In genomic region chr14:96221841-96222240, GRCh38 we compare ENCODE assay signal across 25 cellular contexts. TPM values are rescaled to one million over a fixed set of nuclear protein-coding genes. Genes with fewer than 3 reads are reported as not detected.
"Had no signal": no experiment of that assay in that cellular context is flagged by ENCODE, and none has a peak within 500 bp of the region (broad histone marks: within the 10 kb centered on the region; RNA-seq: fewer than 3 reads in every experiment).

No MANE protein-coding gene starts in this region.

- H3K27ac Mint-ChIP-seq: activated B cell treated with CpG ODN at 0.5 μM for 24 hours; activated CD4-positive, alpha-beta T cell treated with anti-CD3 and anti-CD28 coated beads, Interleukin-2, amount 10 ng/mL, durations not matched to agents 24 days and 14 days; activated CD8-positive, alpha-beta memory T cell treated with anti-CD3 and anti-CD28 coated beads, Interleukin-2, amount 10 ng/mL, durations not matched to agents 7 days and 5 days; activated naive CD8-positive, alpha-beta T cell; activated T-cell treated with anti-CD3 and anti-CD28 coated beads, Interleukin-2, amount 50 U/mL, for 24 hours; activated T-helper 1 cell treated with anti-CD3 and anti-CD28 coated beads, Interleukin-12 subunit alpha, Interleukin-12 subunit beta, Interleukin-2, Interleukin-4 antibody, amounts not matched to agents 30 ng/mL and 10 ng/mL and 1 ng/mL, durations not matched to agents 14 hours and 24 hours and 36 hours; T-helper 2 cell treated with Interferon-gamma antibody and Interleukin-4, amounts not matched to agents 5 μg/mL and 100 μg/mL, for 36 hours had no signal

- H3K9me3 Mint-ChIP-seq: activated B cell treated with CpG ODN at 0.5 μM for 24 hours; activated CD4-positive, alpha-beta T cell treated with anti-CD3 and anti-CD28 coated beads, Interleukin-2, amount 10 ng/mL, durations not matched to agents 24 days and 14 days; activated T-cell treated with anti-CD3 and anti-CD28 coated beads, Interleukin-2, amount 50 U/mL, for 24 hours; activated T-helper 1 cell treated with anti-CD3 and anti-CD28 coated beads, Interleukin-12 subunit alpha, Interleukin-12 subunit beta, Interleukin-2, Interleukin-4 antibody, amounts not matched to agents 30 ng/mL and 10 ng/mL and 1 ng/mL, durations not matched to agents 14 hours and 24 hours and 36 hours; T-helper 2 cell treated with Interferon-gamma antibody and Interleukin-4, amounts not matched to agents 5 μg/mL and 100 μg/mL, for 36 hours had no signal

- ATAC-seq: activated CD8-positive, alpha-beta memory T cell treated with anti-CD3 and anti-CD28 coated beads, Interleukin-2, amount 10 ng/mL, durations not matched to agents 7 days and 5 days; Right ventricle myocardium inferior; SK-N-SH treated with all-trans-retinoic acid at 6 μM for 48 hours had no signal

- H3K4me1 Mint-ChIP-seq: activated B cell treated with CpG ODN at 0.5 μM for 24 hours; activated CD4-positive, alpha-beta T cell treated with anti-CD3 and anti-CD28 coated beads, Interleukin-2, amount 10 ng/mL, durations not matched to agents 24 days and 14 days; activated CD8-positive, alpha-beta memory T cell treated with anti-CD3 and anti-CD28 coated beads, Interleukin-2, amount 10 ng/mL, durations not matched to agents 7 days and 5 days had no signal

- H3K27me3 ChIP-seq: brain microvascular endothelial cell, cardiac muscle cell had no signal

- H3K27ac ChIP-seq: brain microvascular endothelial cell, cardiac muscle cell had no signal

- H3K27me3 Mint-ChIP-seq: activated CD4-positive, alpha-beta T cell treated with anti-CD3 and anti-CD28 coated beads, Interleukin-2, amount 10 ng/mL, durations not matched to agents 24 days and 14 days had no signal

- H3K36me3 ChIP-seq: brain microvascular endothelial cell, cardiac muscle cell had no signal

- DNase-seq: activated B cell treated with CpG ODN at 0.5 μM for 24 hours; activated CD4-positive, alpha-beta T cell treated with anti-CD3 and anti-CD28 coated beads for 1 hour; activated CD4-positive, alpha-beta T cell treated with anti-CD3 and anti-CD28 coated beads, Interleukin-2, amount 10 ng/mL, durations not matched to agents 24 days and 14 days; activated CD4-positive, alpha-beta T cell treated with anti-CD3 and anti-CD28 coated beads, Interleukin-2, amount 50 U/mL, for 48 hours; activated CD8-positive, alpha-beta memory T cell treated with anti-CD3 and anti-CD28 coated beads, Interleukin-2, amount 10 ng/mL, durations not matched to agents 7 days and 5 days; activated effector memory CD4-positive, alpha-beta T cell treated with anti-CD3 and anti-CD28 coated beads, Interleukin-2, amount 50 U/mL, for 16 hours; activated naive CD4-positive, alpha-beta T cell treated with Interleukin-2 at 50 U/mL for 16 hours; activated T-cell treated with anti-CD3 and anti-CD28 coated beads, Interleukin-2, amount 50 U/mL, for 24 hours; amygdala; brain microvascular endothelial cell; KG1; NCI-H1048; NCI-H1694; NCI-H2107; NCI-H526 treated with DMSO at 0.1 percent for 48 hours; NCI-H82; SW 1271 had no signal

- H3K4me3 Mint-ChIP-seq: activated B cell treated with CpG ODN at 0.5 μM for 24 hours; activated CD4-positive, alpha-beta T cell treated with anti-CD3 and anti-CD28 coated beads, Interleukin-2, amount 10 ng/mL, durations not matched to agents 24 days and 14 days; activated CD8-positive, alpha-beta memory T cell treated with anti-CD3 and anti-CD28 coated beads, Interleukin-2, amount 10 ng/mL, durations not matched to agents 7 days and 5 days; activated naive CD8-positive, alpha-beta T cell; activated T-cell treated with anti-CD3 and anti-CD28 coated beads, Interleukin-2, amount 50 U/mL, for 24 hours; activated T-helper 1 cell treated with anti-CD3 and anti-CD28 coated beads, Interleukin-12 subunit alpha, Interleukin-12 subunit beta, Interleukin-2, Interleukin-4 antibody, amounts not matched to agents 30 ng/mL and 10 ng/mL and 1 ng/mL, durations not matched to agents 14 hours and 24 hours and 36 hours; T-helper 2 cell treated with Interferon-gamma antibody and Interleukin-4, amounts not matched to agents 5 μg/mL and 100 μg/mL, for 36 hours had no signal

- H3K4me3 ChIP-seq: cardiac muscle cell had no signal

RNA-seq across cellular contexts. Expression of gene BDKRB2, which starts 17.2 kb away (rescaled TPM):
- total RNA-seq: activated B cell treated with CpG ODN at 0.5 μM for 24 hours; activated CD4-positive, alpha-beta T cell treated with anti-CD3 and anti-CD28 coated beads, Interleukin-2, amount 10 ng/mL, durations not matched to agents 24 days and 14 days; activated CD8-positive, alpha-beta memory T cell treated with anti-CD3 and anti-CD28 coated beads, Interleukin-2, amount 10 ng/mL, durations not matched to agents 7 days and 5 days; activated T-helper 1 cell treated with anti-CD3 and anti-CD28 coated beads, Interleukin-12 subunit alpha, Interleukin-12 subunit beta, Interleukin-2, Interleukin-4 antibody, amounts not matched to agents 30 ng/mL and 10 ng/mL and 1 ng/mL, durations not matched to agents 14 hours and 24 hours and 36 hours; T-helper 1 cell treated with Interleukin-12 subunit alpha and Interleukin-12 subunit beta and Interleukin-4 antibody, amounts not matched to agents 30 ng/mL and 1 ng/mL, for 36 hours had no signal

RNA-seq across cellular contexts. Expression of gene BDKRB1, which starts 34.2 kb away (rescaled TPM):
- total RNA-seq: activated B cell treated with CpG ODN at 0.5 μM for 24 hours; activated CD4-positive, alpha-beta T cell treated with anti-CD3 and anti-CD28 coated beads, Interleukin-2, amount 10 ng/mL, durations not matched to agents 24 days and 14 days; activated CD8-positive, alpha-beta memory T cell treated with anti-CD3 and anti-CD28 coated beads, Interleukin-2, amount 10 ng/mL, durations not matched to agents 7 days and 5 days; activated T-helper 1 cell treated with anti-CD3 and anti-CD28 coated beads, Interleukin-12 subunit alpha, Interleukin-12 subunit beta, Interleukin-2, Interleukin-4 antibody, amounts not matched to agents 30 ng/mL and 10 ng/mL and 1 ng/mL, durations not matched to agents 14 hours and 24 hours and 36 hours; OCI-LY7; Right ventricle myocardium inferior; T-helper 1 cell treated with Interleukin-12 subunit alpha and Interleukin-12 subunit beta and Interleukin-4 antibody, amounts not matched to agents 30 ng/mL and 1 ng/mL, for 36 hours had no signal
